8 cellular contexts compared by ENCODE assay signal in genomic region chr16:57185446-57185944, GRCh38. TPM values are rescaled to one million over a fixed set of nuclear protein-coding genes. Genes with fewer than 3 reads are reported as not detected.
DNase-seq lines count a peak whose midpoint lies in the region; ATAC-seq and TF ChIP-seq lines count a peak whose summit lies in the region.

No MANE protein-coding gene starts in this region.

- H3K4me1 ChIP-seq in adipocyte (ENCODE audit: control insufficient read depth, insufficient read depth, low read length) (peaks cover 29% of the 10 kb centered on the region), heart right ventricle (peaks cover 0 to 43% (median 36%) of the 10 kb centered on the region in 9 donors)

- intact Hi-C loops in heart right ventricle (cut with DNase I) (loop anchor here in 1 of 10 donors (5.0 kb wide), 1 partner anchor 112 kb away; no protein-coding TSS in a partner anchor), posterior cingulate gyrus (cut with DNase I) (loop anchor here (5.0 kb wide), 2 partner anchors 93 to 112 kb away; partner anchors contain the start of gene CPNE2)

- H3K27me3 ChIP-seq in adipocyte (replicated peaks; ENCODE audit: control insufficient read depth, insufficient read depth, low read length) (no peaks in the 10 kb centered on the region), heart right ventricle (no peaks in the 10 kb centered on the region)

- H3K36me3 Mint-ChIP-seq in IgD-negative memory B cell, result peaks cover 2% of the 10 kb centered on the region

- ATAC-seq in GM21723 (IDR thresholded peaks at IDR 0.05; ENCODE audit: unreplicated experiment) (peak; percentile 41), heart right ventricle (peak in 7 of 8 donors; percentile 5 to 43 (median 20))

- H3K36me3 ChIP-seq in adipocyte (ENCODE audit: control insufficient read depth, insufficient read depth, low read length, severe bottlenecking) (no peaks in the 10 kb centered on the region), heart right ventricle (peaks cover 0 to 11% (median 0%) of the 10 kb centered on the region in 9 donors)

- peak overlapping the region; percentile 89 to 100 (median 96) for H3K4me3 Mint-ChIP-seq in IgD-negative memory B cell

- H3K9me3 Mint-ChIP-seq in IgD-negative memory B cell, result no peaks in the 10 kb centered on the region

- peak overlapping the region; percentile 96 for H3K9ac ChIP-seq in adipocyte (ENCODE audit: low read length)

- peak overlapping the region; percentile 69 to 97 (median 92) for H3K27ac ChIP-seq in heart right ventricle

- peak overlapping the region; percentile 99 for H3K4me3 ChIP-seq in adipocyte (ENCODE audit: low read length)
- H3K4me3 ChIP-seq in heart right ventricle, result peak overlapping the region; percentile 61 to 99 (median 78)

- H3K27ac Mint-ChIP-seq in IgD-negative memory B cell, result peak overlapping the region; percentile 87 to 99 (median 99)

- peak; percentile 80 for DNase-seq in activated CD8-positive, alpha-beta memory T cell treated with anti-CD3 and anti-CD28 coated beads, Interleukin-2, amount 50 U/mL, for 48 hours
- no peak for DNase-seq in activated CD8-positive, alpha-beta memory T cell treated with anti-CD3 and anti-CD28 coated beads, Interleukin-2, amount 50 U/mL, for 4 hours
- DNase-seq in adipocyte (ENCODE audit: low read depth), result peak; percentile 75
- peak; percentile 36 to 53 for DNase-seq in heart right ventricle
- peak in 7 of 10 donors; percentile 25 to 81 (median 40) for DNase-seq in posterior cingulate gyrus
- no peak for DNase-seq in T-helper 9 cell

- WGBS in heart right ventricle, 2 donors, result 0% methylated on average over 37 of the region's 37 CpGs

- H3K27me3 Mint-ChIP-seq in IgD-negative memory B cell, result peaks cover 2% of the 10 kb centered on the region

- TF ChIP-seq CTCF in heart right ventricle (IDR thresholded peaks at IDR 0.05), result no peak

- peaks cover 24 to 36% (median 34%) of the 10 kb centered on the region in 3 donors for H3K4me1 Mint-ChIP-seq in IgD-negative memory B cell

- H3K9me3 ChIP-seq in adipocyte (ENCODE audit: control insufficient read depth, low read length) (no peaks in the 10 kb centered on the region), heart right ventricle (no peaks in the 10 kb centered on the region)

RNA-seq across cellular contexts. Expression of gene PSME3IP1, which starts 0.3 kb away (rescaled TPM):
- polyA plus RNA-seq in IgD-negative memory B cell, result 91.6 TPM
- 10 to 100 TPM; 49.6 to 66.8 (median 62.5) TPM for total RNA-seq in heart right ventricle
- polyA plus RNA-seq in heart right ventricle, result 10 to 100 TPM; 50.4 to 60.7 TPM

RNA-seq across cellular contexts. Expression of gene RSPRY1, which starts 0.6 kb away (rescaled TPM):
- polyA plus RNA-seq in IgD-negative memory B cell, result 38.2 TPM
- total RNA-seq in heart right ventricle, result 10 to 100 TPM; 14.7 to 21.4 (median 18.5) TPM
- 1 to 10 TPM; 6.9 to 9.5 TPM for polyA plus RNA-seq in heart right ventricle

RNA-seq across cellular contexts. Expression of gene ARL2BP, which starts 59.6 kb away (rescaled TPM):
- polyA plus RNA-seq in IgD-negative memory B cell (108 TPM), heart right ventricle (10 to 100 TPM; 33.4 to 57.9 TPM)
- 10 to 100 TPM; 39.9 to 53.9 (median 45.9) TPM for total RNA-seq in heart right ventricle

Comparison
In these comparisons a context has a peak if more than half of its experiments do, and no peak if none do; other contexts are left out.
1. DNase-seq: peak in activated CD8-positive, alpha-beta memory T cell treated with anti-CD3 and anti-CD28 coated beads, Interleukin-2, amount 50 U/mL, for 48 hours (single experiment), adipocyte (single experiment), heart right ventricle (2 of 2) and posterior cingulate gyrus (7 of 10); none in activated CD8-positive, alpha-beta memory T cell treated with anti-CD3 and anti-CD28 coated beads, Interleukin-2, amount 50 U/mL, for 4 hours (single experiment) and T-helper 9 cell (single experiment).